ENCODE assay signal across 1 cellular context in the genomic region with DNA sequence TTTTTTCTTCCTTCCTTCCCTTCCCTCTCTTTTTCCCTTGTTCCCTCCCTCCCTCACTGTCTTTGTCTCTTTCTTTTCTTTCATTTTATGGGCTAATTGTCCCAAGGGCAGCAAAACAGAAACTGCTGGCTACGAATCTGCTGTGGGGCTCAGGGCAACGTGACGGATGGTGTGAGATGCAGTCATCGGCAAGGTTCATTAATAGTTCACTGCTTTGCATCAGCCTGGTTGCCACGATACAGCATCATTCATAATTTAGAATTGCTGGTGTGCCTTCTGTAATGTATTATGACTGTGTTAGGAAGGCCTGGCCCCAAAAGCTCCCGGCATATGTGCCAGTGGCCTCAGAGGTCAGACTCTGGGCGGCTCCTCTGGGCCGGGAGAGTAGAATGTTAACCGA.
TF ChIP-seq lines count a peak whose summit lies in the region.

No MANE protein-coding gene starts in this region.

TF ChIP-seq in H1, 55 proteins besides CTCF, POLR2A, EP300 and RAD21 (continued from another document):
- TF ChIP-seq, protein P1, sequence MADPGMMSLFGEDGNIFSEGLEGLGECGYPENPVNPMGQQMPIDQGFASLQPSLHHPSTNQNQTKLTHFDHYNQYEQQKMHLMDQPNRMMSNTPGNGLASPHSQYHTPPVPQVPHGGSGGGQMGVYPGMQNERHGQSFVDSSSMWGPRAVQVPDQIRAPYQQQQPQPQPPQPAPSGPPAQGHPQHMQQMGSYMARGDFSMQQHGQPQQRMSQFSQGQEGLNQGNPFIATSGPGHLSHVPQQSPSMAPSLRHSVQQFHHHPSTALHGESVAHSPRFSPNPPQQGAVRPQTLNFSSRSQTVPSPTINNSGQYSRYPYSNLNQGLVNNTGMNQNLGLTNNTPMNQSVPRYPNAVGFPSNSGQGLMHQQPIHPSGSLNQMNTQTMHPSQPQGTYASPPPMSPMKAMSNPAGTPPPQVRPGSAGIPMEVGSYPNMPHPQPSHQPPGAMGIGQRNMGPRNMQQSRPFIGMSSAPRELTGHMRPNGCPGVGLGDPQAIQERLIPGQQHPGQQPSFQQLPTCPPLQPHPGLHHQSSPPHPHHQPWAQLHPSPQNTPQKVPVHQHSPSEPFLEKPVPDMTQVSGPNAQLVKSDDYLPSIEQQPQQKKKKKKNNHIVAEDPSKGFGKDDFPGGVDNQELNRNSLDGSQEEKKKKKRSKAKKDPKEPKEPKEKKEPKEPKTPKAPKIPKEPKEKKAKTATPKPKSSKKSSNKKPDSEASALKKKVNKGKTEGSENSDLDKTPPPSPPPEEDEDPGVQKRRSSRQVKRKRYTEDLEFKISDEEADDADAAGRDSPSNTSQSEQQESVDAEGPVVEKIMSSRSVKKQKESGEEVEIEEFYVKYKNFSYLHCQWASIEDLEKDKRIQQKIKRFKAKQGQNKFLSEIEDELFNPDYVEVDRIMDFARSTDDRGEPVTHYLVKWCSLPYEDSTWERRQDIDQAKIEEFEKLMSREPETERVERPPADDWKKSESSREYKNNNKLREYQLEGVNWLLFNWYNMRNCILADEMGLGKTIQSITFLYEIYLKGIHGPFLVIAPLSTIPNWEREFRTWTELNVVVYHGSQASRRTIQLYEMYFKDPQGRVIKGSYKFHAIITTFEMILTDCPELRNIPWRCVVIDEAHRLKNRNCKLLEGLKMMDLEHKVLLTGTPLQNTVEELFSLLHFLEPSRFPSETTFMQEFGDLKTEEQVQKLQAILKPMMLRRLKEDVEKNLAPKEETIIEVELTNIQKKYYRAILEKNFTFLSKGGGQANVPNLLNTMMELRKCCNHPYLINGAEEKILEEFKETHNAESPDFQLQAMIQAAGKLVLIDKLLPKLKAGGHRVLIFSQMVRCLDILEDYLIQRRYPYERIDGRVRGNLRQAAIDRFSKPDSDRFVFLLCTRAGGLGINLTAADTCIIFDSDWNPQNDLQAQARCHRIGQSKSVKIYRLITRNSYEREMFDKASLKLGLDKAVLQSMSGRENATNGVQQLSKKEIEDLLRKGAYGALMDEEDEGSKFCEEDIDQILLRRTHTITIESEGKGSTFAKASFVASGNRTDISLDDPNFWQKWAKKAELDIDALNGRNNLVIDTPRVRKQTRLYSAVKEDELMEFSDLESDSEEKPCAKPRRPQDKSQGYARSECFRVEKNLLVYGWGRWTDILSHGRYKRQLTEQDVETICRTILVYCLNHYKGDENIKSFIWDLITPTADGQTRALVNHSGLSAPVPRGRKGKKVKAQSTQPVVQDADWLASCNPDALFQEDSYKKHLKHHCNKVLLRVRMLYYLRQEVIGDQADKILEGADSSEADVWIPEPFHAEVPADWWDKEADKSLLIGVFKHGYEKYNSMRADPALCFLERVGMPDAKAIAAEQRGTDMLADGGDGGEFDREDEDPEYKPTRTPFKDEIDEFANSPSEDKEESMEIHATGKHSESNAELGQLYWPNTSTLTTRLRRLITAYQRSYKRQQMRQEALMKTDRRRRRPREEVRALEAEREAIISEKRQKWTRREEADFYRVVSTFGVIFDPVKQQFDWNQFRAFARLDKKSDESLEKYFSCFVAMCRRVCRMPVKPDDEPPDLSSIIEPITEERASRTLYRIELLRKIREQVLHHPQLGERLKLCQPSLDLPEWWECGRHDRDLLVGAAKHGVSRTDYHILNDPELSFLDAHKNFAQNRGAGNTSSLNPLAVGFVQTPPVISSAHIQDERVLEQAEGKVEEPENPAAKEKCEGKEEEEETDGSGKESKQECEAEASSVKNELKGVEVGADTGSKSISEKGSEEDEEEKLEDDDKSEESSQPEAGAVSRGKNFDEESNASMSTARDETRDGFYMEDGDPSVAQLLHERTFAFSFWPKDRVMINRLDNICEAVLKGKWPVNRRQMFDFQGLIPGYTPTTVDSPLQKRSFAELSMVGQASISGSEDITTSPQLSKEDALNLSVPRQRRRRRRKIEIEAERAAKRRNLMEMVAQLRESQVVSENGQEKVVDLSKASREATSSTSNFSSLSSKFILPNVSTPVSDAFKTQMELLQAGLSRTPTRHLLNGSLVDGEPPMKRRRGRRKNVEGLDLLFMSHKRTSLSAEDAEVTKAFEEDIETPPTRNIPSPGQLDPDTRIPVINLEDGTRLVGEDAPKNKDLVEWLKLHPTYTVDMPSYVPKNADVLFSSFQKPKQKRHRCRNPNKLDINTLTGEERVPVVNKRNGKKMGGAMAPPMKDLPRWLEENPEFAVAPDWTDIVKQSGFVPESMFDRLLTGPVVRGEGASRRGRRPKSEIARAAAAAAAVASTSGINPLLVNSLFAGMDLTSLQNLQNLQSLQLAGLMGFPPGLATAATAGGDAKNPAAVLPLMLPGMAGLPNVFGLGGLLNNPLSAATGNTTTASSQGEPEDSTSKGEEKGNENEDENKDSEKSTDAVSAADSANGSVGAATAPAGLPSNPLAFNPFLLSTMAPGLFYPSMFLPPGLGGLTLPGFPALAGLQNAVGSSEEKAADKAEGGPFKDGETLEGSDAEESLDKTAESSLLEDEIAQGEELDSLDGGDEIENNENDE (IDR thresholded peaks at IDR 0.05; ENCODE audit: insufficient replicate concordance, low read length), result no peak
